Comparison of ENCODE assay signal across 21 cellular contexts in genomic region chr19:52221831-52222375, GRCh38. TPM values are rescaled to one million over a fixed set of nuclear protein-coding genes. Genes with fewer than 3 reads are reported as not detected.
DNase-seq lines count a peak whose midpoint lies in the region; ATAC-seq, FAIRE-seq and TF ChIP-seq lines count a peak whose summit lies in the region.
"Had no signal": no experiment of that assay in that cellular context is flagged by ENCODE, and none has a peak within 500 bp of the region (broad histone marks: within the 10 kb centered on the region; RNA-seq: fewer than 3 reads in every experiment).

No MANE protein-coding gene starts in this region.

- no peaks in the 10 kb centered on the region for H3K79me2 ChIP-seq in GM12878 (ENCODE audit: control insufficient read depth, insufficient read depth, low read length)

- TF ChIP-seq EP300 in GM12878 (IDR thresholded peaks at IDR 0.05; ENCODE audit: borderline replicate concordance in 1 of 2, control insufficient read depth in 1 of 2, low read depth in 2 of 2, low read length in 2 of 2), result no peak

- no peak for ATAC-seq in GM12878
- no peak for ATAC-seq in GM19397 (IDR thresholded peaks at IDR 0.05; ENCODE audit: unreplicated experiment)
- ATAC-seq: GM23338, SK-N-SH treated with all-trans-retinoic acid at 6 μM for 48 hours had no signal

- DNase-seq in GM12891 (ENCODE audit: insufficient read length, low spot score) (no peak), HT1080 (ENCODE audit: low read depth) (peak; percentile 5), GM12878 (ENCODE audit: low read depth, low spot score) (no peak), osteocyte (ENCODE audit: extremely low spot score, unreplicated experiment) (peak; percentile 66), DMS 273 treated with DMSO at 0.1 percent for 48 hours (lab: John Stamatoyannopoulos, UW) (no peak), posterior vena cava (ENCODE audit: low spot score) (no peak), NCI-H2171 (lab: John Stamatoyannopoulos, UW) (no peak)
- DNase-seq: ACHN; Caco-2; CD4-positive, CD25-positive, alpha-beta regulatory T cell; MG63; NCI-H1092; NCI-H146; NCI-H2081 treated with DMSO at 0.1 percent for 48 hours; NCI-H2227 treated with DMSO at 0.1 percent for 48 hours; NCI-H524; Peyer's patch; SHP77 treated with DMSO at 0.1 percent for 48 hours had no signal

- H3K4me1 ChIP-seq in GM12878 (ENCODE audit: control insufficient read depth, insufficient read depth, low read length), result no peaks in the 10 kb centered on the region
- H3K4me1 ChIP-seq: Caco-2, Peyer's patch had no signal

- no TSS peak for BruUV-seq in GM12878 (replicated peaks; lab: Mats Ljungman, UMichigan)

- TF ChIP-seq POLR2A in GM12891 (IDR thresholded peaks at IDR 0.05; ENCODE audit: low read depth, low read length) (no peak), GM12878 (IDR thresholded peaks at IDR 0.05; ENCODE audit: low read depth, low read length) (0 out of 2 replicates have a peak, but pooled peaks have one; percentile 32)

- intact Hi-C loops in GM12878 (cut with micrococcal nuclease; ENCODE audit: unreplicated experiment) (no loop called here), posterior vena cava (cut with DNase I) (no loop called here)

- H3K4me1 Mint-ChIP-seq in osteocyte (ENCODE audit: unreplicated experiment), result no peaks in the 10 kb centered on the region
- H3K4me1 Mint-ChIP-seq: GM23338 had no signal

- no peak overlapping the region for H3K27ac ChIP-seq in GM12878 (ENCODE audit: control insufficient read depth, insufficient read depth)
- H3K27ac ChIP-seq: Peyer's patch had no signal

- CTCF ChIA-PET in GM12878 (lab: Yijun Ruan, JAX), result no interaction called here

- H3K4me3 Mint-ChIP-seq in osteocyte (ENCODE audit: unreplicated experiment), result no peak overlapping the region
- H3K4me3 Mint-ChIP-seq: CD4-positive, CD25-positive, alpha-beta regulatory T cell; GM23338 had no signal

- SMC1A ChIA-PET in GM12878 (lab: Charles Lee; ENCODE audit: uncharacterized antibody, unreplicated experiment), result no interaction called here

- H3K27me3 ChIP-seq in GM12878 (replicated peaks in 1 of 2; ENCODE audit: control insufficient read depth in 2 of 2, insufficient read depth in 2 of 2, low read length in 1 of 2), result no peaks in the 10 kb centered on the region
- H3K27me3 ChIP-seq: MG63, Peyer's patch had no signal

- POLR2A ChIA-PET in GM12878 (lab: Charles Lee), result no interaction called here

- no peak overlapping the region for H2AFZ ChIP-seq in GM12878 (ENCODE audit: control insufficient read depth, low read depth, low read length)
- H2AFZ ChIP-seq: GM23338 had no signal

- no peaks in the 10 kb centered on the region for H3K9me3 ChIP-seq in GM12878 (replicated peaks; ENCODE audit: control insufficient read depth, insufficient read depth, low read length)
- H3K9me3 ChIP-seq: Caco-2, MG63, Peyer's patch had no signal

- peaks cover 41 to 65% of the 10 kb centered on the region in 2 experiments for H3K36me3 ChIP-seq in GM12878 (ENCODE audit: control insufficient read depth in 2 of 2, insufficient read depth in 2 of 2, low read length in 1 of 2)

- H4K20me1 ChIP-seq in GM12878 (ENCODE audit: control insufficient read depth, insufficient read depth), result no peaks in the 10 kb centered on the region

- H3K9ac ChIP-seq in GM12878 (ENCODE audit: control insufficient read depth, insufficient read depth, low read length), result no peak overlapping the region

- no peaks in the 10 kb centered on the region for H3K27me3 Mint-ChIP-seq in osteocyte (ENCODE audit: unreplicated experiment)
- H3K27me3 Mint-ChIP-seq: CD4-positive, CD25-positive, alpha-beta regulatory T cell had no signal

- RAD21 ChIA-PET in GM12878 (lab: Charles Lee; ENCODE audit: unreplicated experiment), result no interaction called here

- no peak for TF ChIP-seq RAD21 in GM12878 (IDR thresholded peaks at IDR 0.05; ENCODE audit: insufficient read depth, low read depth, low read length)

- H3K4me3 ChIP-seq in GM12878, result no peak overlapping the region
- H3K4me3 ChIP-seq: GM23338, MG63, Peyer's patch had no signal

- no peak overlapping the region for H3K4me2 ChIP-seq in GM12878 (ENCODE audit: control insufficient read depth, insufficient read depth)
- H3K4me2 ChIP-seq: GM23338 had no signal

- TF ChIP-seq CTCF in GM12878 (IDR thresholded peaks at IDR 0.05 in 2 of 3, conservative IDR thresholded peaks at IDR 0.05 in 1 of 3; ENCODE audit: control insufficient read depth in 2 of 3, extremely low read depth in 1 of 3, insufficient read depth in 1 of 3, low read depth in 3 of 3, low read length in 3 of 3) (no peak), osteocyte (IDR thresholded peaks at IDR 0.05) (no peak)

- no peak for FAIRE-seq in GM12891 (lab: Jason Lieb, UNC)
- FAIRE-seq in GM12878 (lab: Jason Lieb, UNC), result no peak

- no peaks in the 10 kb centered on the region for H3K9me3 Mint-ChIP-seq in osteocyte (ENCODE audit: unreplicated experiment)
- H3K9me3 Mint-ChIP-seq: CD4-positive, CD25-positive, alpha-beta regulatory T cell; GM23338 had no signal

- peaks cover 84% of the 10 kb centered on the region for H3K36me3 Mint-ChIP-seq in osteocyte (ENCODE audit: unreplicated experiment)

- 81% methylated on average over 7 of the region's 7 CpGs for WGBS in GM12878 (ENCODE audit: insufficient coverage, insufficient replicate concordance, low lambda C conversion rate, missing lambda C conversion rate)

- no peak overlapping the region for H3K27ac Mint-ChIP-seq in osteocyte (ENCODE audit: unreplicated experiment)
- H3K27ac Mint-ChIP-seq: CD4-positive, CD25-positive, alpha-beta regulatory T cell; GM23338 had no signal

- in situ Hi-C loops in GM12878 (cut with MboI), result no loop called here

RNA-seq across cellular contexts. Expression of gene PPP2R1A, which starts 32.1 kb away (rescaled TPM):
- 145 TPM for polyA plus RNA-seq in GM12891 (2012; ENCODE audit: low read depth, missing spikeins)
- total RNA-seq in HT1080 (2014; rRNA removed; shearing (Covaris generic)), result 162 and 195 TPM in 2 replicates
- 139 and 184 TPM in 2 replicates for polyA plus RNA-seq in HT1080 (2015; cell fraction: cytosol; rRNA removed)
- 165 and 174 TPM in 2 replicates for polyA plus RNA-seq in HT1080 (2015; cell fraction: nucleus; rRNA removed)
- 116 and 117 TPM in 2 replicates for total RNA-seq in GM12878 (2013; cell fraction: nucleolus; rRNA removed)
- 125 and 131 TPM in 2 replicates for total RNA-seq in GM12878 (2014; rRNA removed)
- total RNA-seq in GM12878 (2014; rRNA removed; fragmentation: Illumina TruSeq; extraction: Trizol), result 83.4 and 83.7 TPM in 2 replicates
- 274 and 275 TPM in 2 replicates for total RNA-seq in GM12878 (2021)
- polyA plus RNA-seq in GM12878 (2011; ENCODE audit: low read depth), result 84.3 TPM
- polyA plus RNA-seq in GM12878 (2011; rRNA removed), result 60.7 and 149 TPM in 2 replicates
- polyA plus RNA-seq in GM12878 (2011; cell fraction: cytosol; rRNA removed), result 186 and 207 TPM in 2 replicates
- 184 and 241 TPM in 2 replicates for polyA plus RNA-seq in GM12878 (2011; cell fraction: nucleus; rRNA removed)
- polyA plus RNA-seq in GM12878 (2012), result 180 and 183 TPM in 2 replicates
- polyA plus RNA-seq in GM12878 (2014; fragmentation: Illumina TruSeq; extraction: Trizol), result 124 and 178 TPM in 2 replicates
- 10 to 100 TPM; 16.0 to 29.2 TPM for polyA plus RNA-seq in GM12878 (2014; fragmentation: Nextera tagmentation; extraction: Ambion mirVana)
- 110 and 145 TPM in 2 replicates for polyA plus RNA-seq in GM12878 (2014; rRNA removed)
- 100 to 1,000 TPM; 310 to 359 TPM for polyA plus RNA-seq in GM12878 (2016; fragmentation: Nextera tagmentation; extraction: Ambion mirVana)
- polyA minus RNA-seq in GM12878 (2011; rRNA and poly(A)+ RNA removed), result 245 and 263 TPM in 2 replicates
- polyA minus RNA-seq in GM12878 (2011; cell fraction: cytosol; rRNA and poly(A)+ RNA removed), result 134 and 168 TPM in 2 replicates
- 86.2 and 145 TPM in 2 replicates for polyA minus RNA-seq in GM12878 (2011; cell fraction: nucleus; rRNA and poly(A)+ RNA removed)
- total RNA-seq in osteocyte, result 257 and 269 TPM in 2 replicates
- total RNA-seq in posterior vena cava, result 100 to 1,000 TPM; 164 to 207 TPM

RNA-seq across cellular contexts. Expression of gene ZNF766, which starts 47.5 kb away (rescaled TPM):
- polyA plus RNA-seq in GM12891 (2012; ENCODE audit: low read depth, missing spikeins), result 9.8 TPM
- total RNA-seq in HT1080 (2014; rRNA removed; shearing (Covaris generic)), result 8.8 and 8.9 TPM in 2 replicates
- polyA plus RNA-seq in HT1080 (2015; cell fraction: cytosol; rRNA removed), result 6.0 and 6.2 TPM in 2 replicates
- 8.9 and 9.5 TPM in 2 replicates for polyA plus RNA-seq in HT1080 (2015; cell fraction: nucleus; rRNA removed)
- total RNA-seq in GM12878 (2013; cell fraction: nucleolus; rRNA removed), result 39.6 and 48.9 TPM in 2 replicates
- total RNA-seq in GM12878 (2014; rRNA removed) (7.2 and 8.9 TPM in 2 replicates), GM12878 (2014; rRNA removed; fragmentation: Illumina TruSeq; extraction: Trizol) (15.3 and 19.1 TPM in 2 replicates), GM12878 (2021) (12.0 and 13.8 TPM in 2 replicates), osteocyte (20.2 and 20.3 TPM in 2 replicates), posterior vena cava (10 to 100 TPM; 11.5 to 15.6 TPM)
- 6.9 TPM for polyA plus RNA-seq in GM12878 (2011; ENCODE audit: low read depth)
- polyA plus RNA-seq in GM12878 (2011; rRNA removed) (18.7 and 29.9 TPM in 2 replicates), GM12878 (2014; fragmentation: Illumina TruSeq; extraction: Trizol) (20.0 and 30.0 TPM in 2 replicates), GM12878 (2014; fragmentation: Nextera tagmentation; extraction: Ambion mirVana) (10 to 100 TPM; 11.5 to 14.6 TPM), GM12878 (2014; rRNA removed) (6.7 and 7.9 TPM in 2 replicates), GM12878 (2016; fragmentation: Nextera tagmentation; extraction: Ambion mirVana) (10 to 100 TPM; 18.2 to 19.2 TPM)
- polyA plus RNA-seq in GM12878 (2011; cell fraction: cytosol; rRNA removed), result 6.5 and 6.7 TPM in 2 replicates
- 5.5 and 5.8 TPM in 2 replicates for polyA plus RNA-seq in GM12878 (2011; cell fraction: nucleus; rRNA removed)
- 15.2 and 18.0 TPM in 2 replicates for polyA plus RNA-seq in GM12878 (2012)
- 12.2 and 24.0 TPM in 2 replicates for polyA minus RNA-seq in GM12878 (2011; rRNA and poly(A)+ RNA removed)
- 6.9 and 9.8 TPM in 2 replicates for polyA minus RNA-seq in GM12878 (2011; cell fraction: cytosol; rRNA and poly(A)+ RNA removed)
- 4.7 and 8.5 TPM in 2 replicates for polyA minus RNA-seq in GM12878 (2011; cell fraction: nucleus; rRNA and poly(A)+ RNA removed)

RNA-seq across cellular contexts. Expression of gene ZNF836, which starts 50.5 kb away (rescaled TPM):
- 4.7 TPM for polyA plus RNA-seq in GM12891 (2012; ENCODE audit: low read depth, missing spikeins)
- 1.0 and 1.9 TPM in 2 replicates for total RNA-seq in HT1080 (2014; rRNA removed; shearing (Covaris generic))
- 0.45 and 0.74 TPM in 2 replicates for polyA plus RNA-seq in HT1080 (2015; cell fraction: cytosol; rRNA removed)
- polyA plus RNA-seq in HT1080 (2015; cell fraction: nucleus; rRNA removed), result 0.66 and 1.3 TPM in 2 replicates
- total RNA-seq in GM12878 (2013; cell fraction: nucleolus; rRNA removed), result 26.4 and 31.2 TPM in 2 replicates
- 5.3 and 7.8 TPM in 2 replicates for total RNA-seq in GM12878 (2014; rRNA removed)
- total RNA-seq in GM12878 (2014; rRNA removed; fragmentation: Illumina TruSeq; extraction: Trizol), result 6.7 and 8.3 TPM in 2 replicates
- total RNA-seq in GM12878 (2021), result 9.1 and 9.9 TPM in 2 replicates
- 5.1 TPM for polyA plus RNA-seq in GM12878 (2011; ENCODE audit: low read depth)
- polyA plus RNA-seq in GM12878 (2011; rRNA removed), result 5.0 and 6.2 TPM in 2 replicates
- polyA plus RNA-seq in GM12878 (2011; cell fraction: cytosol; rRNA removed), result 4.2 and 4.4 TPM in 2 replicates
- polyA plus RNA-seq in GM12878 (2011; cell fraction: nucleus; rRNA removed), result 16.3 and 16.6 TPM in 2 replicates
- polyA plus RNA-seq in GM12878 (2012), result 9.0 and 10.6 TPM in 2 replicates
- polyA plus RNA-seq in GM12878 (2014; fragmentation: Illumina TruSeq; extraction: Trizol), result 8.2 and 9.3 TPM in 2 replicates
- 1 to 10 TPM; 5.8 to 9.2 TPM for polyA plus RNA-seq in GM12878 (2014; fragmentation: Nextera tagmentation; extraction: Ambion mirVana)
- polyA plus RNA-seq in GM12878 (2014; rRNA removed), result 4.5 and 6.6 TPM in 2 replicates
- polyA plus RNA-seq in GM12878 (2016; fragmentation: Nextera tagmentation; extraction: Ambion mirVana), result 1 to 10 TPM; 4.8 to 6.6 TPM
- 6.8 and 8.3 TPM in 2 replicates for polyA minus RNA-seq in GM12878 (2011; rRNA and poly(A)+ RNA removed)
- polyA minus RNA-seq in GM12878 (2011; cell fraction: cytosol; rRNA and poly(A)+ RNA removed), result 2.7 and 3.1 TPM in 2 replicates
- 5.6 and 7.9 TPM in 2 replicates for polyA minus RNA-seq in GM12878 (2011; cell fraction: nucleus; rRNA and poly(A)+ RNA removed)
- total RNA-seq in osteocyte, result 19.0 and 19.1 TPM in 2 replicates
- total RNA-seq in posterior vena cava, result 10 to 100 TPM; 12.0 to 14.4 TPM

Comparison
In these comparisons a context has a peak if more than half of its experiments do, and no peak if none do; other contexts are left out.
1. DNase-seq: peak in HT1080 (single experiment) and osteocyte (single experiment); none in GM12891 (single experiment), GM12878 (single experiment), DMS 273 treated with DMSO at 0.1 percent for 48 hours (single experiment), posterior vena cava (single experiment) and NCI-H2171 (single experiment).